In the genomic region with DNA sequence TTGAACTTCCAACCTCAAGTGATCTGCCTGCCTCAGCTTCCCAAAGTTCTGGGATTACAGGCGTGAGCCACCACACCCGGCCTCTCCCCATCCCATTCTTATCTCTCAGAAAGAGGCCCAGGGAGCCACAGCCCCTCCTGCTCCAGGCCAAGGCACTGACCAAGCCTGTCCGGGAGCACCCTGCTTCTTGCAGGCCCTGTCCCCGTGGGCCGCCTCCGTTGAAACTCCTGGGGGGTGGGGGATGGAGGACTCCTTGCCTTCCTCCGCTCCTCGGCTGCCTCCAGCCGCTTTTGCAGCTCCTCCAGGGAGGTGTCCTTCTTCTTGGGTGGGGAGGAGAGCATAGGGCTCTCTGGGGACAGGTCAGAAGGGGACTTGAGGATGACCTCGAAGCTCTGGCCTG, we compare ENCODE assay signal across 15 cellular contexts. TPM values are rescaled to one million over a fixed set of nuclear protein-coding genes. Genes with fewer than 3 reads are reported as not detected.
DNase-seq lines count a peak whose midpoint lies in the region; ATAC-seq and TF ChIP-seq lines count a peak whose summit lies in the region.
"Had no signal": no experiment of that assay in that cellular context is flagged by ENCODE, and none has a peak within 500 bp of the region (broad histone marks: within the 10 kb centered on the region; RNA-seq: fewer than 3 reads in every experiment).

No MANE protein-coding gene starts in this region.

- no peaks in the 10 kb centered on the region for H3K9me3 ChIP-seq in endodermal cell (ENCODE audit: control insufficient read depth, low read length)
- H3K9me3 ChIP-seq: pancreas, upper lobe of left lung had no signal

- no peaks in the 10 kb centered on the region for H3K36me3 Mint-ChIP-seq in activated T-cell treated with anti-CD3 and anti-CD28 coated beads, Interleukin-2, amount 50 U/mL, for 4 hours (ENCODE audit: insufficient read depth)
- H3K36me3 Mint-ChIP-seq in endodermal cell (ENCODE audit: low read depth): no peaks in the 10 kb centered on the region
- H3K36me3 Mint-ChIP-seq in stimulated activated memory B cell treated with anti-CD40 and anti-IgM and Interleukin-4, amounts not matched to agents 10 μg/mL and 1 μg/mL and 100 μg/mL, for 72 hours: peaks cover 5% of the 10 kb centered on the region

- peak overlapping the region; percentile 71 for H3K4me3 Mint-ChIP-seq in activated T-cell treated with anti-CD3 and anti-CD28 coated beads, Interleukin-2, amount 50 U/mL, for 4 hours
- peak overlapping the region; percentile 62 for H3K4me3 Mint-ChIP-seq in endodermal cell
- H3K4me3 Mint-ChIP-seq in stimulated activated memory B cell treated with anti-CD40 and anti-IgM and Interleukin-4, amounts not matched to agents 10 μg/mL and 1 μg/mL and 100 μg/mL, for 72 hours: peak overlapping the region; percentile 79

- no peak overlapping the region for H3K4me3 ChIP-seq in endodermal cell (ENCODE audit: low read length)
- H3K4me3 ChIP-seq: upper lobe of left lung had no signal

- no peaks in the 10 kb centered on the region for H3K9me3 Mint-ChIP-seq in activated T-cell treated with anti-CD3 and anti-CD28 coated beads, Interleukin-2, amount 50 U/mL, for 4 hours
- no peaks in the 10 kb centered on the region for H3K9me3 Mint-ChIP-seq in endodermal cell
- H3K9me3 Mint-ChIP-seq in stimulated activated memory B cell treated with anti-CD40 and anti-IgM and Interleukin-4, amounts not matched to agents 10 μg/mL and 1 μg/mL and 100 μg/mL, for 72 hours: no peaks in the 10 kb centered on the region

- no peaks in the 10 kb centered on the region for H3K27me3 Mint-ChIP-seq in activated T-cell treated with anti-CD3 and anti-CD28 coated beads, Interleukin-2, amount 50 U/mL, for 4 hours (ENCODE audit: low read depth)
- peaks cover 23% of the 10 kb centered on the region for H3K27me3 Mint-ChIP-seq in endodermal cell (ENCODE audit: insufficient read depth)
- H3K27me3 Mint-ChIP-seq in stimulated activated memory B cell treated with anti-CD40 and anti-IgM and Interleukin-4, amounts not matched to agents 10 μg/mL and 1 μg/mL and 100 μg/mL, for 72 hours: no peaks in the 10 kb centered on the region

- no peaks in the 10 kb centered on the region for H3K36me3 ChIP-seq in endodermal cell (ENCODE audit: control insufficient read depth, insufficient read depth, low read length)
- H3K36me3 ChIP-seq: pancreas, upper lobe of left lung had no signal

- no peaks in the 10 kb centered on the region for H3K27me3 ChIP-seq in endodermal cell (ENCODE audit: control insufficient read depth, insufficient read depth, low read length, poor library complexity, severe bottlenecking)
- H3K27me3 ChIP-seq: pancreas, upper lobe of left lung had no signal

- 94 to 97% methylated on average over 4 to 10 of the region's 10 CpGs for WGBS in endodermal cell (ENCODE audit: insufficient coverage in 1 of 2, insufficient read length in 1 of 2), 2 experiments

- intact Hi-C loops in cardiac septum (cut with DNase I): no loop called here

- no peaks in the 10 kb centered on the region for H3K4me1 ChIP-seq in endodermal cell (ENCODE audit: control insufficient read depth, insufficient read depth, low read length)
- H3K4me1 ChIP-seq: pancreas had no signal

- H3K27ac ChIP-seq in VCaP: peak overlapping the region; percentile 97
- H3K27ac ChIP-seq in endodermal cell (ENCODE audit: low read depth, low read length): no peak overlapping the region
- H3K27ac ChIP-seq: pancreas had no signal

- DNase-seq in activated T-cell treated with anti-CD3 and anti-CD28 coated beads, Interleukin-2, amount 50 U/mL, for 4 hours: no peak
- no peak for DNase-seq in activated T-cell treated with anti-CD3 and anti-CD28 coated beads, Interleukin-2, amount 50 U/mL, for 1 hour
- DNase-seq in endodermal cell: no peak
- no peak for DNase-seq in cardiac septum (ENCODE audit: low spot score)
- DNase-seq in ecto neural progenitor cell (ENCODE audit: low spot score): no peak
- DNase-seq: GDM1, midbrain, NCI-H2081 treated with DMSO at 0.1 percent for 48 hours, NCI-H526, upper lobe of left lung had no signal

- no peak overlapping the region for H3K9ac ChIP-seq in endodermal cell (ENCODE audit: extremely low read depth, low read length, poor library complexity, severe bottlenecking)

- peaks cover 16% of the 10 kb centered on the region for H3K4me1 Mint-ChIP-seq in activated T-cell treated with anti-CD3 and anti-CD28 coated beads, Interleukin-2, amount 50 U/mL, for 4 hours (ENCODE audit: low read depth)
- H3K4me1 Mint-ChIP-seq in endodermal cell: no peaks in the 10 kb centered on the region
- peaks cover 31% of the 10 kb centered on the region for H3K4me1 Mint-ChIP-seq in stimulated activated memory B cell treated with anti-CD40 and anti-IgM and Interleukin-4, amounts not matched to agents 10 μg/mL and 1 μg/mL and 100 μg/mL, for 72 hours

- H3K27ac Mint-ChIP-seq in endodermal cell: no peak overlapping the region
- peak overlapping the region; percentile 94 for H3K27ac Mint-ChIP-seq in stimulated activated memory B cell treated with anti-CD40 and anti-IgM and Interleukin-4, amounts not matched to agents 10 μg/mL and 1 μg/mL and 100 μg/mL, for 72 hours

- ATAC-seq in activated T-cell treated with anti-CD3 and anti-CD28 coated beads, Interleukin-2, amount 50 U/mL, for 4 hours: no peak
- ATAC-seq in stimulated activated memory B cell treated with anti-CD40 and anti-IgM and Interleukin-4, amounts not matched to agents 10 μg/mL and 1 μg/mL and 100 μg/mL, for 72 hours: no peak
- ATAC-seq in HG03378 (IDR thresholded peaks at IDR 0.05; ENCODE audit: unreplicated experiment): no peak
- ATAC-seq: pancreas had no signal

- no peak for TF ChIP-seq CTCF in VCaP (conservative IDR thresholded peaks at IDR 0.05)
- TF ChIP-seq CTCF in endodermal cell (conservative IDR thresholded peaks at IDR 0.05): no peak

RNA-seq across cellular contexts. Expression of a gene that starts 9.7 kb away (rescaled TPM):
- total RNA-seq in activated T-cell treated with anti-CD3 and anti-CD28 coated beads, Interleukin-2, amount 50 U/mL, for 4 hours: 10 to 100 TPM; 11.4 to 16.2 (median 12.4) TPM
- total RNA-seq in endodermal cell (10 to 100 TPM in 1 of 2 donors, 1 to 10 TPM in 1; 6.7 to 18.3 TPM), cardiac septum (8.8 TPM)
- polyA plus RNA-seq in endodermal cell (2013, experiment 1 of 2): 52.0 TPM
- 47.9 TPM for polyA plus RNA-seq in endodermal cell (2013, experiment 2 of 2)

RNA-seq across cellular contexts. Expression of a gene that starts 14.6 kb away (rescaled TPM):
- 10 to 100 TPM; 50.6 to 67.7 (median 62.3) TPM for total RNA-seq in activated T-cell treated with anti-CD3 and anti-CD28 coated beads, Interleukin-2, amount 50 U/mL, for 4 hours
- 10 to 100 TPM; 33.9 to 36.7 TPM for total RNA-seq in endodermal cell
- polyA plus RNA-seq in endodermal cell (2013, experiment 1 of 2): 17.6 TPM
- polyA plus RNA-seq in endodermal cell (2013, experiment 2 of 2): 14.2 TPM
- total RNA-seq in cardiac septum: 10.5 TPM

RNA-seq across cellular contexts. Expression of a gene that starts 16.6 kb away (rescaled TPM):
- total RNA-seq in activated T-cell treated with anti-CD3 and anti-CD28 coated beads, Interleukin-2, amount 50 U/mL, for 4 hours: 10 to 100 TPM; 14.6 to 16.1 (median 15.1) TPM
- total RNA-seq in endodermal cell (10 to 100 TPM; 11.5 to 12.3 TPM), cardiac septum (6.8 TPM)
- 14.3 TPM for polyA plus RNA-seq in endodermal cell (2013, experiment 1 of 2)
- 13.6 TPM for polyA plus RNA-seq in endodermal cell (2013, experiment 2 of 2)

RNA-seq across cellular contexts. Expression of a gene that starts 53.0 kb away (rescaled TPM):
- total RNA-seq in activated T-cell treated with anti-CD3 and anti-CD28 coated beads, Interleukin-2, amount 50 U/mL, for 4 hours: under 1 TPM in 1 of 3 donors, not detected in 2; 0.47 TPM
- total RNA-seq in endodermal cell: not detected
- 2.0 TPM for polyA plus RNA-seq in endodermal cell (2013, experiment 1 of 2)
- 1.1 TPM for polyA plus RNA-seq in endodermal cell (2013, experiment 2 of 2)
- not detected for total RNA-seq in cardiac septum
- total RNA-seq: skeletal muscle tissue had no signal
